ENCODE assay signal across 1 cellular context in genomic region chr7:94004024-94004945, GRCh38.
TF ChIP-seq lines count a peak whose summit lies in the region.

BET1 (minus strand) TSS chr7:94004355; CDS start chr7:94004216, 139 bp downstream.

TF ChIP-seq in HepG2, 621 proteins besides CTCF, POLR2A, EP300 and RAD21 (continued from another document and continues in another):
- peak in 1 of 2 experiments; percentile 19; a peak in 1 of 4 replicates for TF ChIP-seq REST (IDR thresholded peaks at IDR 0.05; ENCODE audit: borderline replicate concordance in 1 of 2, low read depth in 1 of 2, low read length in 2 of 2)
- no peak for TF ChIP-seq ZNF7 (CRISPR knock-in tag; IDR thresholded peaks at IDR 0.05)
- no peak for TF ChIP-seq NR3C1 (CRISPR knock-in tag; IDR thresholded peaks at IDR 0.05)
- peak; percentile 99 for TF ChIP-seq FOXK1 (CRISPR knock-in tag; IDR thresholded peaks at IDR 0.05; ENCODE audit: borderline replicate concordance, low read depth)
- TF ChIP-seq ZNF10 (CRISPR knock-in tag; IDR thresholded peaks at IDR 0.05; ENCODE audit: borderline replicate concordance, low read depth) = no peak
- TF ChIP-seq RNF219 (CRISPR knock-in tag; IDR thresholded peaks at IDR 0.05) = no peak
- no peak for TF ChIP-seq CREBL2 (CRISPR knock-in tag; IDR thresholded peaks at IDR 0.05; ENCODE audit: borderline replicate concordance)
- TF ChIP-seq HNF4G (IDR thresholded peaks at IDR 0.05; ENCODE audit: borderline replicate concordance, low read depth, low read length) = no peak
- no peak for TF ChIP-seq HNF4G (CRISPR knock-in tag; IDR thresholded peaks at IDR 0.05; ENCODE audit: borderline replicate concordance, low read depth)
- no peak for TF ChIP-seq HMG20A (CRISPR knock-in tag; IDR thresholded peaks at IDR 0.05; ENCODE audit: borderline replicate concordance)
- no peak for TF ChIP-seq ZMAT3 (CRISPR knock-in tag; conservative IDR thresholded peaks at IDR 0.05)
- TF ChIP-seq ZNF136 (CRISPR knock-in tag; IDR thresholded peaks at IDR 0.05; ENCODE audit: low read depth) = peak; percentile 84
- TF ChIP-seq JUN (CRISPR knock-in tag; IDR thresholded peaks at IDR 0.05) = 0 out of 2 replicates have a peak, but pooled peaks have one; percentile 22
- TF ChIP-seq ZFP41 (CRISPR knock-in tag; IDR thresholded peaks at IDR 0.05; ENCODE audit: borderline replicate concordance) = 0 out of 2 replicates have a peak, but pooled peaks have one; percentile 45
- no peak for TF ChIP-seq FOXP1 (IDR thresholded peaks at IDR 0.05)
- no peak for TF ChIP-seq FOXP1 (CRISPR knock-in tag; IDR thresholded peaks at IDR 0.05)
- TF ChIP-seq ZNF143 (CRISPR knock-in tag; IDR thresholded peaks at IDR 0.05) = peak; percentile 98
- no peak for TF ChIP-seq ZKSCAN5 (CRISPR knock-in tag; IDR thresholded peaks at IDR 0.05)
- peak; percentile 64 for TF ChIP-seq EED (CRISPR knock-in tag; IDR thresholded peaks at IDR 0.05)
- peak; percentile 92 for TF ChIP-seq HMGXB3 (CRISPR knock-in tag; IDR thresholded peaks at IDR 0.05; ENCODE audit: borderline replicate concordance)
- 0 out of 2 replicates have a peak, but pooled peaks have one; percentile 44 for TF ChIP-seq MAF1 (CRISPR knock-in tag; IDR thresholded peaks at IDR 0.05; ENCODE audit: borderline replicate concordance)
- no peak for TF ChIP-seq ZNF672 (CRISPR knock-in tag; IDR thresholded peaks at IDR 0.05)
- 0 out of 2 replicates have a peak, but pooled peaks have one; percentile 27 for TF ChIP-seq ZNF280D (CRISPR knock-in tag; IDR thresholded peaks at IDR 0.05)
- peak; percentile 84 for TF ChIP-seq POLR2G (IDR thresholded peaks at IDR 0.05; ENCODE audit: low read depth, low read length)
- no peak for TF ChIP-seq ZNF761 (CRISPR knock-in tag; conservative IDR thresholded peaks at IDR 0.05)
- 0 out of 2 replicates have a peak, but pooled peaks have one; percentile 55 for TF ChIP-seq AKNA (CRISPR knock-in tag; IDR thresholded peaks at IDR 0.05; ENCODE audit: borderline replicate concordance)
- no peak for TF ChIP-seq ELK4 (CRISPR knock-in tag; IDR thresholded peaks at IDR 0.05; ENCODE audit: borderline replicate concordance)
- TF ChIP-seq ZNF713 (CRISPR knock-in tag; IDR thresholded peaks at IDR 0.05) = no peak
- peak; percentile 53 for TF ChIP-seq ZNF781 (CRISPR knock-in tag; IDR thresholded peaks at IDR 0.05; ENCODE audit: borderline replicate concordance, not compliant biosample characterization)
- TF ChIP-seq BORCS8-MEF2B (CRISPR knock-in tag; IDR thresholded peaks at IDR 0.05) = no peak
- no peak for TF ChIP-seq SOX13 (IDR thresholded peaks at IDR 0.05)
- peak in 1 of 2 experiments; percentile 37; a peak in 2 of 4 replicates for TF ChIP-seq SOX13 (CRISPR knock-in tag; conservative IDR thresholded peaks at IDR 0.05 in 1 of 2, IDR thresholded peaks at IDR 0.05 in 1 of 2)
- TF ChIP-seq ZNF343 (CRISPR knock-in tag; IDR thresholded peaks at IDR 0.05) = 0 out of 2 replicates have a peak, but pooled peaks have one; percentile 51
- TF ChIP-seq HNF4A (CRISPR knock-in tag; IDR thresholded peaks at IDR 0.05) = 0 out of 2 replicates have a peak, but pooled peaks have one; percentile 31
- no peak for TF ChIP-seq ARID3A (IDR thresholded peaks at IDR 0.05; ENCODE audit: low read depth, low read length)
